1 cellular context compared by ENCODE assay signal in genomic region chr13:75725784-75726183, GRCh38.
TF ChIP-seq lines count a peak whose summit lies in the region.

No MANE protein-coding gene starts in this region.

TF ChIP-seq in HCT116, 20 proteins besides CTCF, POLR2A, EP300 and RAD21 (continued from another document):
- TF ChIP-seq REST (IDR thresholded peaks at IDR 0.05; ENCODE audit: low read depth) = no peak
- no peak for TF ChIP-seq YY1 (IDR thresholded peaks at IDR 0.05; ENCODE audit: extremely low read depth, insufficient replicate concordance, low read depth, low read length)
- TF ChIP-seq ATF3 (IDR thresholded peaks at IDR 0.05) = no peak
- no peak for TF ChIP-seq EZH2phosphoT487 (IDR thresholded peaks at IDR 0.05; ENCODE audit: borderline replicate concordance)
- no peak for TF ChIP-seq SP1 (IDR thresholded peaks at IDR 0.05; ENCODE audit: low read depth)
- TF ChIP-seq FOSL1 (IDR thresholded peaks at IDR 0.05; ENCODE audit: low read depth) = no peak
